1 cellular context compared by ENCODE assay signal in genomic region chr15:48719668-48720067, GRCh38.
TF ChIP-seq lines count a peak whose summit lies in the region.

No MANE protein-coding gene starts in this region.

TF ChIP-seq in K562, 482 proteins besides CTCF, POLR2A, EP300 and RAD21 (continued from another document and continues in another):
- TF ChIP-seq ZNF518B (CRISPR knock-in tag; IDR thresholded peaks at IDR 0.05) (no peak), RBM22 (IDR thresholded peaks at IDR 0.05; ENCODE audit: low read depth, low read length, poor library complexity, severe bottlenecking) (no peak), CC2D1A (IDR thresholded peaks at IDR 0.05) (no peak), NUFIP1 (IDR thresholded peaks at IDR 0.05; ENCODE audit: partially characterized antibody) (no peak), RCOR1 (IDR thresholded peaks at IDR 0.05; ENCODE audit: borderline replicate concordance in 1 of 2, low read depth in 2 of 2, low read length in 2 of 2) (0 out of 4 replicates have a peak, but pooled peaks of 1 of the 2 experiments have one; percentile 22), BRD9 (IDR thresholded peaks at IDR 0.05; ENCODE audit: low read depth, partially characterized antibody) (no peak), SREBF1 (IDR thresholded peaks at IDR 0.05; ENCODE audit: borderline replicate concordance, low read depth, low read length) (no peak), TCFL5 (CRISPR knock-in tag; conservative IDR thresholded peaks at IDR 0.05) (no peak), SETDB1 (IDR thresholded peaks at IDR 0.05; ENCODE audit: low read length) (no peak), KDM1A (IDR thresholded peaks at IDR 0.05) (no peak), ATF4 (CRISPR knock-in tag; IDR thresholded peaks at IDR 0.05) (no peak), ZNF511 (CRISPR knock-in tag; IDR thresholded peaks at IDR 0.05) (no peak), POLR3G (IDR thresholded peaks at IDR 0.05; ENCODE audit: extremely low read depth, insufficient read length, insufficient replicate concordance) (no peak), ARID1B (IDR thresholded peaks at IDR 0.05) (peak; percentile 65), NFIC (IDR thresholded peaks at IDR 0.05) (no peak), PHF20 (IDR thresholded peaks at IDR 0.05; ENCODE audit: partially characterized antibody) (no peak), TCF7L2 (IDR thresholded peaks at IDR 0.05; ENCODE audit: low read depth, low read length) (no peak), SIRT6 (IDR thresholded peaks at IDR 0.05; ENCODE audit: low read depth, low read length) (no peak), TRIM24 (IDR thresholded peaks at IDR 0.05) (peak in 1 of 2 experiments; percentile 42; a peak in 1 of 4 replicates), ATF3 (IDR thresholded peaks at IDR 0.05) (peak; percentile 27; the same call in 1 of the 2 replicates), ATF3 (CRISPR knock-in tag; conservative IDR thresholded peaks at IDR 0.05) (no peak), DACH1 (IDR thresholded peaks at IDR 0.05; ENCODE audit: partially characterized antibody) (no peak), ETV5 (CRISPR knock-in tag; IDR thresholded peaks at IDR 0.05; ENCODE audit: low read depth) (no peak), AFF1 (IDR thresholded peaks at IDR 0.05; ENCODE audit: low read depth in 1 of 2, partially characterized antibody in 2 of 2) (no peak), ZNF398 (CRISPR knock-in tag; IDR thresholded peaks at IDR 0.05) (no peak), CBFA2T2 (conservative IDR thresholded peaks at IDR 0.05) (peak; percentile 43; the same call in 1 of the 2 replicates), ZNF507 (tag; conservative IDR thresholded peaks at IDR 0.05) (no peak), ZNF445 (CRISPR knock-in tag; IDR thresholded peaks at IDR 0.05; ENCODE audit: low read depth) (no peak), JUND (IDR thresholded peaks at IDR 0.05; ENCODE audit: borderline replicate concordance, low read depth, low read length) (peak; percentile 61), JUND (tag; IDR thresholded peaks at IDR 0.05; ENCODE audit: borderline replicate concordance, low read depth, low read length) (0 out of 3 replicates have a peak, but pooled peaks have one; percentile 35), PRPF4 (IDR thresholded peaks at IDR 0.05; ENCODE audit: insufficient read depth, low read depth, low read length, poor library complexity, severe bottlenecking) (no peak), ASH1L (IDR thresholded peaks at IDR 0.05; ENCODE audit: borderline replicate concordance, low read depth, partially characterized antibody) (no peak), NFIX (CRISPR knock-in tag; IDR thresholded peaks at IDR 0.05; ENCODE audit: low read depth) (no peak), ZNF212 (CRISPR knock-in tag; IDR thresholded peaks at IDR 0.05) (no peak), SRF (CRISPR knock-in tag; IDR thresholded peaks at IDR 0.05) (no peak), POU5F1 (IDR thresholded peaks at IDR 0.05; ENCODE audit: borderline replicate concordance, low read depth, low read length, partially characterized antibody) (no peak), CSDE1 (IDR thresholded peaks at IDR 0.05) (no peak), ZNF224 (CRISPR knock-in tag; IDR thresholded peaks at IDR 0.05) (no peak), ZBTB17 (CRISPR knock-in tag; IDR thresholded peaks at IDR 0.05) (no peak), MNT (conservative IDR thresholded peaks at IDR 0.05) (peak in 1 of 2 experiments; percentile 32; a peak in 1 of 4 replicates), ZNF696 (CRISPR knock-in tag; conservative IDR thresholded peaks at IDR 0.05) (no peak), MYC (IDR thresholded peaks at IDR 0.05; ENCODE audit: low read depth, low read length) (peak; percentile 22; the same call in 1 of the 2 replicates), MYC (CRISPR knock-in tag; IDR thresholded peaks at IDR 0.05; ENCODE audit: borderline replicate concordance, low read depth) (no peak), ZNF347 (CRISPR knock-in tag; IDR thresholded peaks at IDR 0.05; ENCODE audit: low read depth) (no peak), TEAD1 (CRISPR knock-in tag; IDR thresholded peaks at IDR 0.05) (no peak), SMARCE1 (IDR thresholded peaks at IDR 0.05) (no peak), THRB (CRISPR knock-in tag; conservative IDR thresholded peaks at IDR 0.05) (no peak), HCFC1 (IDR thresholded peaks at IDR 0.05; ENCODE audit: low read depth, low read length) (no peak), GABPA (tag; conservative IDR thresholded peaks at IDR 0.05; ENCODE audit: low read depth) (no peak), DPF2 (IDR thresholded peaks at IDR 0.05) (peak; percentile 47; the same call in 1 of the 2 replicates), ZBTB49 (CRISPR knock-in tag; IDR thresholded peaks at IDR 0.05; ENCODE audit: borderline replicate concordance) (no peak), SAFB (IDR thresholded peaks at IDR 0.05; ENCODE audit: borderline replicate concordance, low read depth, low read length) (no peak)
